ENCODE assay signal across 9 cellular contexts in the genomic region with DNA sequence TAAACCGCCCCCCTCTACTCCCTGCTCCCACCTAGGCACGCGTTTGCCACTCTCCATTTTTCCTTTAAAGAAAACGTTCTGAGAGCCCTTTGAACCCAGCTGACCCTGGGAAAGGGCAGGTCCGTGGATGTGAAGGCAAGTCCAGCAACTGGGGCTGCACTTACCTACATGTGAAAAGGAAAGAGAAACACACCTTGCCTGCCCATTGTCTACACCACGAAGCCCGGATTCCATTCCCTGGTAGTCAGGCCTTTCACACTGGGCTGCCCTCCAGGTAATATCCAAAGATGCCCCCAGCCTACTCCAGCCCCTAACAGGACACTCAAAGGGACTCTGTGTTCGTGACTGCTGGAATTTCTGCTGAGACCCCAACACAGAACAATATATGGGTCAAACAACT.
DNase-seq lines count a peak whose midpoint lies in the region; ATAC-seq and TF ChIP-seq lines count a peak whose summit lies in the region.
"Had no signal": no experiment of that assay in that cellular context is flagged by ENCODE, and none has a peak within 500 bp of the region (broad histone marks: within the 10 kb centered on the region; RNA-seq: fewer than 3 reads in every experiment).

No MANE protein-coding gene starts in this region.

- peaks cover 9 to 26% (median 14%) of the 10 kb centered on the region in 3 donors for H3K4me1 Mint-ChIP-seq in IgD-negative memory B cell
- peaks cover 38% of the 10 kb centered on the region for H3K4me1 Mint-ChIP-seq in dendritic cell treated with granulocyte-macrophage colony-stimulating factor and Interleukin-4, amounts not matched to agents 40 ng/mL and 50 ng/mL, for 4 days (ENCODE audit: low read depth)
- H3K4me1 Mint-ChIP-seq in naive thymus-derived CD4-positive, alpha-beta T cell = peaks cover 0 to 16% (median 11%) of the 10 kb centered on the region in 7 donors

- DNase-seq in AG10803 (ENCODE audit: low read depth) (no peak), NCI-H82 treated with DMSO at 0.1 percent for 48 hours (lab: John Stamatoyannopoulos, UW; ENCODE audit: unreplicated experiment) (no peak), GM13977 (ENCODE audit: low spot score) (no peak), GM20000 (ENCODE audit: low spot score) (no peak)
- no peak for DNase-seq in naive thymus-derived CD4-positive, alpha-beta T cell

- peak overlapping the region; percentile 74 for H3K4me3 ChIP-seq in AG10803 (ENCODE audit: low read length)
- peak overlapping the region; percentile 73 for H3K4me3 ChIP-seq in naive thymus-derived CD4-positive, alpha-beta T cell (ENCODE audit: low read length)

- CTCF ChIA-PET in naive thymus-derived CD4-positive, alpha-beta T cell (lab: Charles Lee) = interaction anchor here (0.6 to 1.9 kb wide), 14 partner anchors 16 to 1280 kb away, joined by 3 to 9 read pairs (median 4); no protein-coding TSS in a partner anchor

- H3K9me3 ChIP-seq in naive thymus-derived CD4-positive, alpha-beta T cell (ENCODE audit: control insufficient read depth in 2 of 3, low read length in 3 of 3) = no peaks in the 10 kb centered on the region
- H3K9me3 ChIP-seq: SJSA1 had no signal

- H3K27ac ChIP-seq in naive thymus-derived CD4-positive, alpha-beta T cell (ENCODE audit: low read depth, low read length) = no peak overlapping the region
- H3K27ac ChIP-seq: SJSA1 had no signal

- no peaks in the 10 kb centered on the region for H3K36me3 Mint-ChIP-seq in IgD-negative memory B cell
- H3K36me3 Mint-ChIP-seq in dendritic cell treated with granulocyte-macrophage colony-stimulating factor and Interleukin-4, amounts not matched to agents 40 ng/mL and 50 ng/mL, for 4 days (ENCODE audit: low read depth) = no peaks in the 10 kb centered on the region
- H3K36me3 Mint-ChIP-seq in naive thymus-derived CD4-positive, alpha-beta T cell = peaks cover 0 to 2% (median 0%) of the 10 kb centered on the region in 5 donors

- peaks cover 1% of the 10 kb centered on the region for H3K27me3 Mint-ChIP-seq in IgD-negative memory B cell
- H3K27me3 Mint-ChIP-seq in dendritic cell treated with granulocyte-macrophage colony-stimulating factor and Interleukin-4, amounts not matched to agents 40 ng/mL and 50 ng/mL, for 4 days = peaks cover 15% of the 10 kb centered on the region
- H3K27me3 Mint-ChIP-seq in naive thymus-derived CD4-positive, alpha-beta T cell = no peaks in the 10 kb centered on the region

- peak overlapping the region; percentile 72 to 93 (median 83) for H3K27ac Mint-ChIP-seq in IgD-negative memory B cell
- peak overlapping the region; percentile 81 for H3K27ac Mint-ChIP-seq in dendritic cell treated with granulocyte-macrophage colony-stimulating factor and Interleukin-4, amounts not matched to agents 40 ng/mL and 50 ng/mL, for 4 days
- peak overlapping the region in 5 of 9 donors; percentile 59 to 82 (median 73) for H3K27ac Mint-ChIP-seq in naive thymus-derived CD4-positive, alpha-beta T cell

- H3K4me3 Mint-ChIP-seq in IgD-negative memory B cell = peak overlapping the region; percentile 86 to 95 (median 91)
- peak overlapping the region; percentile 77 for H3K4me3 Mint-ChIP-seq in dendritic cell treated with granulocyte-macrophage colony-stimulating factor and Interleukin-4, amounts not matched to agents 40 ng/mL and 50 ng/mL, for 4 days
- H3K4me3 Mint-ChIP-seq in naive thymus-derived CD4-positive, alpha-beta T cell = peak overlapping the region; percentile 81 to 90 (median 87)

- no peaks in the 10 kb centered on the region for H3K9me3 Mint-ChIP-seq in IgD-negative memory B cell
- H3K9me3 Mint-ChIP-seq in dendritic cell treated with granulocyte-macrophage colony-stimulating factor and Interleukin-4, amounts not matched to agents 40 ng/mL and 50 ng/mL, for 4 days = no peaks in the 10 kb centered on the region
- no peaks in the 10 kb centered on the region for H3K9me3 Mint-ChIP-seq in naive thymus-derived CD4-positive, alpha-beta T cell

- TF ChIP-seq CTCF in AG10803 (conservative IDR thresholded peaks at IDR 0.05; ENCODE audit: low read length) = no peak
- TF ChIP-seq CTCF in GM13977 (IDR thresholded peaks at IDR 0.05; ENCODE audit: extremely low read depth, insufficient read depth, missing control alignments) = no peak
- no peak for TF ChIP-seq CTCF in GM20000 (IDR thresholded peaks at IDR 0.05; ENCODE audit: extremely low read depth, missing control alignments)

- ATAC-seq in naive thymus-derived CD4-positive, alpha-beta T cell = no peak
- no peak for ATAC-seq in HG02981 (IDR thresholded peaks at IDR 0.05; ENCODE audit: unreplicated experiment)

- in situ Hi-C loops in GM13977 (cut with MboI; ENCODE audit: low pct_unique_long_range_greater_than_20kb, low sequenced_read_pairs, unreplicated experiment) = loop anchor here (25.0 kb wide), 2 partner anchors 1025 to 1175 kb away; a partner anchor contains a TSS

- POLR2A ChIA-PET in naive thymus-derived CD4-positive, alpha-beta T cell (lab: Charles Lee) = no interaction called here

- peaks cover 8 to 14% of the 10 kb centered on the region in 2 donors for H3K4me1 ChIP-seq in naive thymus-derived CD4-positive, alpha-beta T cell (ENCODE audit: control insufficient read depth in 2 of 2, insufficient read depth in 2 of 2, low read length in 2 of 2)

- no peaks in the 10 kb centered on the region for H3K27me3 ChIP-seq in naive thymus-derived CD4-positive, alpha-beta T cell (ENCODE audit: control insufficient read depth in 2 of 2, insufficient read depth in 2 of 2, low read length in 2 of 2)
- H3K27me3 ChIP-seq: SJSA1 had no signal

- intact Hi-C loops in dendritic cell treated with granulocyte-macrophage colony-stimulating factor and Interleukin-4, amounts not matched to agents 40 ng/mL and 50 ng/mL, for 4 days (cut with micrococcal nuclease) = loop anchor here (5.0 kb wide), 4 partner anchors 495 to 1415 kb away; a partner anchor contains a TSS
- intact Hi-C loops in naive thymus-derived CD4-positive, alpha-beta T cell (cut with micrococcal nuclease) = loop anchor here (5.0 to 10.0 kb wide), 6 partner anchors 95 to 1233 kb away; a partner anchor contains a TSS

- H3K36me3 ChIP-seq in naive thymus-derived CD4-positive, alpha-beta T cell (ENCODE audit: control insufficient read depth in 2 of 3, insufficient read depth in 3 of 3, low read length in 3 of 3) = no peaks in the 10 kb centered on the region
- H3K36me3 ChIP-seq: SJSA1 had no signal
